Comparison of ENCODE assay signal across 8 cellular contexts in the genomic region with DNA sequence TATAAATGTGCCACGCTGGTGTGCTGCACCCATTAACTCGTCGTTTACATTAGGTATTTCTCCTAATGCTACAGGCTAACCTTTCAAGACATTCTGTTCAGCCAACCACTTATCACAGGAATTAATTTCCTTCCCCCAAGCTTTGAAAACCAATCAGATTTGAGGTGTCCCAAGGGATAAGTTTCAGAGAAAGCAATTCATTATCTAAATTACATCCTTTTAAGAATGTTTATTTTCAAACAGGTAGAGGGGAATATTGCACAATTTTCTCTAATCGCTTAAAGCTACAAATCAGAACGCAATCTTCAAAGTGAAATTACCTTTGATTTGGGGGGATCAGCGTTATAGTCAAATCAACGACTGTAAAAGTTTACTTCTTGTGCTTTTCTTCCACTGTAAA. TPM values are rescaled to one million over a fixed set of nuclear protein-coding genes. Genes with fewer than 3 reads are reported as not detected.
A peak's percentile ranks its signal among the peaks of the same experiment; 100 is the strongest.
DNase-seq lines count a peak whose midpoint lies in the region; ATAC-seq, FAIRE-seq and TF ChIP-seq lines count a peak whose summit lies in the region.

No MANE protein-coding gene starts in this region.

- no peak for TF ChIP-seq CTCF in epithelial cell of esophagus (IDR thresholded peaks at IDR 0.05; ENCODE audit: insufficient read depth, low read depth, low read length, missing control alignments)

- no peak overlapping the region for H4K12ac ChIP-seq in trophoblast cell (ENCODE audit: low read depth, low read length)

- peak; percentile 72 for FAIRE-seq in RCC 7860 (lab: Jason Lieb, UNC)

- H3K9ac ChIP-seq in trophoblast cell (ENCODE audit: low read length): no peak overlapping the region

- H3K18ac ChIP-seq in trophoblast cell (ENCODE audit: low read length): no peak overlapping the region

- peaks cover 5% of the 10 kb centered on the region for H3K27me3 Mint-ChIP-seq in activated CD4-positive, alpha-beta T cell treated with anti-CD3 and anti-CD28 coated beads for 36 hours

- H3K9me3 ChIP-seq in trophoblast cell (ENCODE audit: insufficient read depth, low read depth, low read length): no peaks in the 10 kb centered on the region

- H3K4me3 ChIP-seq in epithelial cell of esophagus (ENCODE audit: low read length) (peak overlapping the region; percentile 70), trophoblast cell (ENCODE audit: low read depth, low read length) (no peak overlapping the region)

- peak overlapping the region; percentile 86 for H3K4me2 ChIP-seq in trophoblast cell (ENCODE audit: low read length)

- H3K79me2 ChIP-seq in trophoblast cell (ENCODE audit: control insufficient read depth, insufficient read depth, low read length, poor library complexity): peaks cover 9% of the 10 kb centered on the region

- no peaks in the 10 kb centered on the region for H3K27me3 ChIP-seq in trophoblast cell (ENCODE audit: insufficient read depth, low read length)

- H3K23ac ChIP-seq in trophoblast cell (ENCODE audit: low read length): no peak overlapping the region

- no peak overlapping the region for H4K8ac ChIP-seq in trophoblast cell (ENCODE audit: low read depth, low read length)

- no peak overlapping the region for H3K14ac ChIP-seq in trophoblast cell (ENCODE audit: low read length)

- WGBS in trophoblast cell (ENCODE audit: extremely low coverage, insufficient coverage, insufficient read length): no CpG with 5 or more reads among the region's 7 CpGs

- no peak for ATAC-seq in activated CD4-positive, alpha-beta T cell treated with anti-CD3 and anti-CD28 coated beads for 36 hours
- ATAC-seq in HG03280 (IDR thresholded peaks at IDR 0.05; ENCODE audit: unreplicated experiment) (no peak), GM21515 (IDR thresholded peaks at IDR 0.05; ENCODE audit: unreplicated experiment) (no peak)

- intact Hi-C loops in activated CD4-positive, alpha-beta T cell treated with anti-CD3 and anti-CD28 coated beads for 36 hours (cut with DNase I, micrococcal nuclease): loop anchor here (5.0 kb wide), 6 partner anchors 108 to 1432 kb away; a partner anchor contains a TSS

- H3K4me1 ChIP-seq in trophoblast cell (ENCODE audit: control insufficient read depth in 1 of 2, insufficient read depth in 2 of 2, low read length in 2 of 2): no peaks in the 10 kb centered on the region

- no peak overlapping the region for H3K27ac ChIP-seq in trophoblast cell (ENCODE audit: low read depth, low read length)

- H2AFZ ChIP-seq in trophoblast cell (ENCODE audit: insufficient read depth, low read length, poor library complexity): no peak overlapping the region

- no peak overlapping the region for H2AK5ac ChIP-seq in trophoblast cell (ENCODE audit: low read length)

- no peak overlapping the region for H4K91ac ChIP-seq in trophoblast cell (ENCODE audit: low read depth, low read length)

- POLR2A ChIA-PET in activated CD4-positive, alpha-beta T cell treated with anti-CD3 and anti-CD28 coated beads for 36 hours (lab: Charles Lee): no interaction called here

- H2BK120ac ChIP-seq in trophoblast cell (ENCODE audit: insufficient read depth, low read length, poor library complexity): no peak overlapping the region

- peaks cover 4% of the 10 kb centered on the region for H3K36me3 Mint-ChIP-seq in activated CD4-positive, alpha-beta T cell treated with anti-CD3 and anti-CD28 coated beads for 36 hours (ENCODE audit: low read depth)

- H3K4me1 Mint-ChIP-seq in activated CD4-positive, alpha-beta T cell treated with anti-CD3 and anti-CD28 coated beads for 36 hours: peaks cover 50% of the 10 kb centered on the region

- CTCF ChIA-PET in activated CD4-positive, alpha-beta T cell treated with anti-CD3 and anti-CD28 coated beads for 36 hours (lab: Charles Lee): interaction anchor here (0.7 to 1.4 kb wide), 5 partner anchors 10 to 150 kb away, joined by 3 to 4 read pairs (median 4); a partner anchor contains a TSS

- peak overlapping the region; percentile 90 for H3K4me3 Mint-ChIP-seq in activated CD4-positive, alpha-beta T cell treated with anti-CD3 and anti-CD28 coated beads for 36 hours

- H2BK5ac ChIP-seq in trophoblast cell (ENCODE audit: low read depth, low read length, poor library complexity): no peak overlapping the region

- H2BK12ac ChIP-seq in trophoblast cell (ENCODE audit: low read length): no peak overlapping the region

- H3K9me3 Mint-ChIP-seq in activated CD4-positive, alpha-beta T cell treated with anti-CD3 and anti-CD28 coated beads for 36 hours (ENCODE audit: low read depth): no peaks in the 10 kb centered on the region

- no peak for DNase-seq in activated CD4-positive, alpha-beta T cell treated with anti-CD3 and anti-CD28 coated beads for 36 hours
- DNase-seq in activated CD4-positive, alpha-beta T cell treated with anti-CD3 and anti-CD28 coated beads, Interleukin-2, amount 50 U/mL, for 4 hours: no peak
- DNase-seq in RCC 7860 (ENCODE audit: low spot score): no peak
- DNase-seq in epithelial cell of esophagus (ENCODE audit: low read depth): peak; percentile 54
- no peak for DNase-seq in trophoblast cell
- no peak for DNase-seq in effector CD4-positive, alpha-beta T cell

- peaks cover 16% of the 10 kb centered on the region for H3K79me1 ChIP-seq in trophoblast cell (ENCODE audit: low read length)

- H3K27ac Mint-ChIP-seq in activated CD4-positive, alpha-beta T cell treated with anti-CD3 and anti-CD28 coated beads for 36 hours: no peak overlapping the region

- no peak overlapping the region for H3K4ac ChIP-seq in trophoblast cell (ENCODE audit: low read depth, low read length)

- no peaks in the 10 kb centered on the region for H3K36me3 ChIP-seq in trophoblast cell (ENCODE audit: control insufficient read depth in 1 of 2, insufficient read depth in 2 of 2, low read length in 2 of 2)

RNA-seq across cellular contexts. Expression of a gene that starts 1.6 kb away (rescaled TPM):
- total RNA-seq in activated CD4-positive, alpha-beta T cell treated with anti-CD3 and anti-CD28 coated beads for 36 hours: 10 to 100 TPM; 10.4 to 13.3 TPM
- polyA plus RNA-seq in trophoblast cell (2013): 6.6 and 7.2 TPM in 2 replicates

RNA-seq across cellular contexts. Expression of a gene that starts 46.9 kb away (rescaled TPM):
- not detected for total RNA-seq in activated CD4-positive, alpha-beta T cell treated with anti-CD3 and anti-CD28 coated beads for 36 hours
- not detected in 2 replicates for polyA plus RNA-seq in trophoblast cell (2013)
